ENCODE assay signal across 19 cellular contexts in genomic region chr5:90193185-90193822, GRCh38.
A peak's percentile ranks its signal among the peaks of the same experiment; 100 is the strongest.
DNase-seq lines count a peak whose midpoint lies in the region; ATAC-seq, FAIRE-seq and TF ChIP-seq lines count a peak whose summit lies in the region.
"Had no signal": no experiment of that assay in that cellular context is flagged by ENCODE, and none has a peak within 500 bp of the region (broad histone marks: within the 10 kb centered on the region; RNA-seq: fewer than 3 reads in every experiment).

No MANE protein-coding gene starts in this region.

- no peaks in the 10 kb centered on the region for H3K27me3 Mint-ChIP-seq in H9 (ENCODE audit: low read depth)
- H3K27me3 Mint-ChIP-seq: CD4-positive, CD25-positive, alpha-beta regulatory T cell had no signal

- H4K91ac ChIP-seq in H9 (ENCODE audit: insufficient read length, low read depth, low read length) (no peak overlapping the region), H1 (replicated peaks; ENCODE audit: insufficient read length, low read length) (no peak overlapping the region)

- CTCF ChIA-PET in A673 (lab: Charles Lee) = no interaction called here
- CTCF ChIA-PET in H1 (lab: Charles Lee; ENCODE audit: partially characterized antibody) = interaction anchor here (0.6 to 1.6 kb wide), 2 partner anchors 190 to 411 kb away, joined by 3 to 5 read pairs; no protein-coding TSS in a partner anchor

- H2BK15ac ChIP-seq in H9 (ENCODE audit: low read depth, low read length) (no peak overlapping the region), H1 (ENCODE audit: low read length) (no peak overlapping the region)

- H2BK20ac ChIP-seq in H9 (ENCODE audit: low read depth, low read length, poor library complexity, severe bottlenecking) = no peak overlapping the region
- H2BK20ac ChIP-seq in H1 (ENCODE audit: low read length) = no peak overlapping the region

- FAIRE-seq in H1 (lab: Jason Lieb, UNC) (no peak), pancreas (lab: Jason Lieb, UNC) (no peak)
- FAIRE-seq: G401.6, GM12891, H54, K562 had no signal

- ATAC-seq in pancreas = peak; percentile 55 to 77 (median 72)
- ATAC-seq in GM19397 (IDR thresholded peaks at IDR 0.05; ENCODE audit: unreplicated experiment) = no peak
- ATAC-seq: K562 had no signal

- H3K4me3 ChIP-seq in A673 (ENCODE audit: low read depth, low read length, poor library complexity, severe bottlenecking) = no peak overlapping the region
- H3K4me3 ChIP-seq in H1 (ENCODE audit: extremely low read depth in 1 of 4, insufficient read depth in 2 of 4, low read depth in 3 of 4, low read length in 4 of 4) = no peak overlapping the region
- H3K4me3 ChIP-seq in pancreas = no peak overlapping the region
- no peak overlapping the region for H3K4me3 ChIP-seq in H7 (ENCODE audit: insufficient read depth, low read depth, low read length)
- H3K4me3 ChIP-seq: BLaER1 treated with 17β-estradiol and CSF1 and Interleukin-3, amounts not matched to agents 10 nM and 100 nM; K562 had no signal

- no peak overlapping the region for H3K27ac ChIP-seq in A673 (ENCODE audit: low read depth, low read length, poor library complexity, severe bottlenecking)
- H3K27ac ChIP-seq in H9 (ENCODE audit: insufficient read length, low read depth, low read length) = no peak overlapping the region
- no peak overlapping the region for H3K27ac ChIP-seq in H1 (ENCODE audit: low read depth, low read length)
- no peak overlapping the region for H3K27ac ChIP-seq in pancreas
- H3K27ac ChIP-seq: 22Rv1; BLaER1 treated with 17β-estradiol and CSF1 and Interleukin-3, amounts not matched to agents 10 nM and 100 nM had no signal

- H3K18ac ChIP-seq in H9 (ENCODE audit: insufficient read length, low read depth, low read length) (no peak overlapping the region), H1 (ENCODE audit: extremely low read depth, low read length) (no peak overlapping the region)

- H4K20me1 ChIP-seq in H9 (ENCODE audit: control insufficient read depth, insufficient read depth, insufficient read length) (no peaks in the 10 kb centered on the region), H1 (replicated peaks in 1 of 2; ENCODE audit: control insufficient read depth in 1 of 2, insufficient read depth in 2 of 2, low read length in 2 of 2) (no peaks in the 10 kb centered on the region)
- H4K20me1 ChIP-seq: BLaER1 treated with 17β-estradiol and CSF1 and Interleukin-3, amounts not matched to agents 10 nM and 100 nM had no signal

- H2BK12ac ChIP-seq in H9 (ENCODE audit: insufficient read length, low read depth, low read length) = no peak overlapping the region
- H2BK12ac ChIP-seq in H1 (ENCODE audit: low read depth, low read length) = no peak overlapping the region; the same call in 1 of the 2 replicates

- POLR2A ChIA-PET in A673 (lab: Charles Lee; ENCODE audit: low non-redundant PET) = no interaction called here
- POLR2A ChIA-PET in H1 (lab: Charles Lee; ENCODE audit: partially characterized antibody) = interaction anchor here (0.6 to 1.1 kb wide), 2 partner anchors 15 to 211 kb away, joined by 3 to 4 read pairs; no protein-coding TSS in a partner anchor

- WGBS in H9 (ENCODE audit: extremely low coverage, insufficient read length, low lambda C conversion rate) = no CpG with 5 or more reads among the region's 2 CpGs
- 88% methylated on average over 1 of the region's 2 CpGs; no CpG with 5 or more reads in 1 of the 2 experiments for WGBS in H1 (ENCODE audit: extremely low coverage in 1 of 2, insufficient coverage in 1 of 2, insufficient read length in 1 of 2, insufficient replicate concordance in 2 of 2, low coverage in 1 of 2, low lambda C conversion rate in 2 of 2, missing lambda C conversion rate in 1 of 2), 2 experiments
- WGBS in pancreas, 2 donors = 57 to 67% methylated on average over 2 of the region's 2 CpGs

- H3K23me2 ChIP-seq in H9 (ENCODE audit: insufficient read length, low read depth, low read length, poor library complexity, severe bottlenecking) (no peaks in the 10 kb centered on the region), H1 (ENCODE audit: low read depth, low read length) (no peaks in the 10 kb centered on the region)

- peak; percentile 37; the same call in 1 of the 2 replicates for TF ChIP-seq CTCF in A673 (conservative IDR thresholded peaks at IDR 0.05; ENCODE audit: low read depth, low read length)
- TF ChIP-seq CTCF in H9 (conservative IDR thresholded peaks at IDR 0.05) = peak; percentile 31; the same call in 2 of the 3 replicates
- TF ChIP-seq CTCF in H1 (IDR thresholded peaks at IDR 0.05; ENCODE audit: control extremely low read depth in 1 of 3, insufficient read depth in 1 of 3, low read depth in 1 of 3, low read length in 3 of 3) = peak in 1 of 3 experiments; percentile 31; a peak in 2 of 4 replicates
- TF ChIP-seq CTCF in pancreas (IDR thresholded peaks at IDR 0.05) = no peak

- peak; percentile 55 to 67 for TF ChIP-seq RAD21 in H1 (IDR thresholded peaks at IDR 0.05 in 1 of 2, conservative IDR thresholded peaks at IDR 0.05 in 1 of 2; ENCODE audit: low read depth in 2 of 2, low read length in 2 of 2)

- no peaks in the 10 kb centered on the region for H3K79me2 ChIP-seq in H9 (ENCODE audit: insufficient read depth, low read length)
- no peaks in the 10 kb centered on the region for H3K79me2 ChIP-seq in H1 (ENCODE audit: control insufficient read depth in 1 of 2, insufficient read depth in 2 of 2, low read length in 2 of 2)

- H3K23ac ChIP-seq in H9 (ENCODE audit: insufficient read length, low read depth, low read length) (no peak overlapping the region), H1 (ENCODE audit: insufficient read length) (no peak overlapping the region)

- no peak overlapping the region for H3T11ph ChIP-seq in H9 (ENCODE audit: low read length)

- H4K8ac ChIP-seq in H9 (replicated peaks; ENCODE audit: insufficient read length, low read depth, low read length) (no peak overlapping the region), H1 (ENCODE audit: extremely low read depth, insufficient read depth, low read length) (no peak overlapping the region; the same call in 1 of the 2 replicates)

- no peaks in the 10 kb centered on the region; a peak in 1 of 7 replicates for H3K36me3 Mint-ChIP-seq in H9 (ENCODE audit: insufficient read depth in 1 of 3, low read depth in 3 of 3)
- H3K36me3 Mint-ChIP-seq: CD4-positive, CD25-positive, alpha-beta regulatory T cell had no signal

- H2AK5ac ChIP-seq in H9 (ENCODE audit: insufficient read length, low read length) (no peak overlapping the region), H1 (ENCODE audit: low read depth, low read length) (no peak overlapping the region)

- no peak for TF ChIP-seq EP300 in H1 (IDR thresholded peaks at IDR 0.05; ENCODE audit: borderline replicate concordance in 1 of 2, low read depth in 2 of 2, low read length in 2 of 2)

- H3K27me3 ChIP-seq in A673 (replicated peaks; ENCODE audit: insufficient read depth, low read depth, low read length, poor library complexity) (no peaks in the 10 kb centered on the region), H9 (ENCODE audit: insufficient read depth, low read length) (no peaks in the 10 kb centered on the region), H1 (replicated peaks in 1 of 4; ENCODE audit: control insufficient read depth in 3 of 4, extremely low read depth in 1 of 4, insufficient read depth in 3 of 4, low read length in 3 of 4) (no peaks in the 10 kb centered on the region), pancreas (no peaks in the 10 kb centered on the region), H7 (ENCODE audit: control insufficient read depth, insufficient read depth, low read length) (no peaks in the 10 kb centered on the region)
- H3K27me3 ChIP-seq: BLaER1 treated with 17β-estradiol and CSF1 and Interleukin-3, amounts not matched to agents 10 nM and 100 nM had no signal

- no peak overlapping the region for H2BK120ac ChIP-seq in H9 (ENCODE audit: low read depth, low read length, poor library complexity, severe bottlenecking)
- no peak overlapping the region for H2BK120ac ChIP-seq in H1 (replicated peaks; ENCODE audit: low read depth, low read length)

- H3K79me1 ChIP-seq in H9 (ENCODE audit: insufficient read depth, low read depth, low read length, poor library complexity, severe bottlenecking) (peaks cover 2% of the 10 kb centered on the region), H1 (ENCODE audit: low read depth, low read length) (no peaks in the 10 kb centered on the region)

- H4K5ac ChIP-seq in H9 (ENCODE audit: insufficient read length, low read depth, low read length) = no peak overlapping the region
- H4K5ac ChIP-seq in H1 (ENCODE audit: insufficient read length, low read depth, low read length) = no peak overlapping the region

- H3K4me3 Mint-ChIP-seq in H9 = no peak overlapping the region
- H3K4me3 Mint-ChIP-seq: CD4-positive, CD25-positive, alpha-beta regulatory T cell had no signal

- peak; percentile 34 for DNase-seq in A673 (ENCODE audit: low spot score)
- no peak for DNase-seq in H9
- no peak for DNase-seq in H1 (ENCODE audit: low read depth in 1 of 2, low spot score in 2 of 2)
- DNase-seq in pancreas = peak in 4 of 6 donors; percentile 21 to 44 (median 26)
- DNase-seq in NCI-H1694 (lab: John Stamatoyannopoulos, UW) = no peak
- no peak for DNase-seq in NCI-H2171 (lab: John Stamatoyannopoulos, UW)
- DNase-seq in H7 = no peak
- DNase-seq: AML-193; CD4-positive, CD25-positive, alpha-beta regulatory T cell; DMS79 treated with DMSO at 0.1 percent for 48 hours; EL; Karpas-422 had no signal

- no peak for TF ChIP-seq POLR2A in H1 (IDR thresholded peaks at IDR 0.05; ENCODE audit: control extremely low read depth in 1 of 2, low read depth in 2 of 2, low read length in 2 of 2)

- no peak overlapping the region for H3K56ac ChIP-seq in H9 (ENCODE audit: insufficient read length, low read depth, low read length)
- H3K56ac ChIP-seq in H1 (replicated peaks; ENCODE audit: insufficient read length, low read depth, low read length) = no peak overlapping the region

- peaks cover 5 to 8% of the 10 kb centered on the region in 2 experiments for H3K4me1 Mint-ChIP-seq in H9
- H3K4me1 Mint-ChIP-seq: CD4-positive, CD25-positive, alpha-beta regulatory T cell had no signal

- H2AFZ ChIP-seq in H9 (ENCODE audit: low read length) (no peak overlapping the region), H1 (ENCODE audit: low read length) (no peak overlapping the region)

- H3K27ac Mint-ChIP-seq in H9 = peak overlapping the region in 1 of 3 experiments; percentile 49; a peak in 2 of 7 replicates
- H3K27ac Mint-ChIP-seq: CD4-positive, CD25-positive, alpha-beta regulatory T cell had no signal

- H3K9me3 ChIP-seq in A673 (ENCODE audit: low read depth, low read length, poor library complexity, severe bottlenecking) (no peaks in the 10 kb centered on the region), H9 (ENCODE audit: control insufficient read depth, low read depth, low read length) (no peaks in the 10 kb centered on the region), H1 (ENCODE audit: insufficient read depth in 2 of 2, low read depth in 1 of 2, low read length in 1 of 2) (no peaks in the 10 kb centered on the region), pancreas (no peaks in the 10 kb centered on the region)

- no peaks in the 10 kb centered on the region for H3K9me3 Mint-ChIP-seq in H9

- no peaks in the 10 kb centered on the region for H3K4me1 ChIP-seq in A673 (ENCODE audit: insufficient read depth, low read length, poor library complexity, severe bottlenecking)
- H3K4me1 ChIP-seq in H9 (ENCODE audit: insufficient read depth, low read length) = no peaks in the 10 kb centered on the region
- no peaks in the 10 kb centered on the region; a peak in 1 of 7 replicates for H3K4me1 ChIP-seq in H1 (replicated peaks in 1 of 4; ENCODE audit: control insufficient read depth in 3 of 4, insufficient read depth in 4 of 4, low read length in 3 of 4)
- H3K4me1 ChIP-seq in pancreas = no peaks in the 10 kb centered on the region

- intact Hi-C loops in A673 (cut with micrococcal nuclease; ENCODE audit: unreplicated experiment) = no loop called here
- intact Hi-C loops in pancreas (cut with DNase I) = no loop called here

- H2BK5ac ChIP-seq in H9 (ENCODE audit: insufficient read length, low read length) (no peak overlapping the region), H1 (ENCODE audit: low read depth, low read length) (no peak overlapping the region)

- BruUV-seq in A673 (replicated peaks; lab: Mats Ljungman, UMichigan) = no TSS peak

- H3K4me2 ChIP-seq in H9 (ENCODE audit: insufficient read depth, insufficient read length, low read length) (no peak overlapping the region), H1 (ENCODE audit: insufficient read depth in 1 of 2, low read depth in 2 of 2, low read length in 2 of 2) (no peak overlapping the region)
- H3K4me2 ChIP-seq: BLaER1 treated with 17β-estradiol and CSF1 and Interleukin-3, amounts not matched to agents 10 nM and 100 nM had no signal

- H3K9ac ChIP-seq in H9 (ENCODE audit: extremely low read depth, insufficient read length, low read length) (no peak overlapping the region), H1 (replicated peaks in 1 of 4; ENCODE audit: extremely low read depth in 1 of 4, low read depth in 3 of 4, low read length in 3 of 4) (no peak overlapping the region)
- H3K9ac ChIP-seq: BLaER1 treated with 17β-estradiol and CSF1 and Interleukin-3, amounts not matched to agents 10 nM and 100 nM had no signal

- H3K4ac ChIP-seq in H9 (ENCODE audit: low read depth, low read length) = no peak overlapping the region
- no peak overlapping the region for H3K4ac ChIP-seq in H1 (replicated peaks; ENCODE audit: insufficient read length, low read depth, low read length)

- H3K14ac ChIP-seq in H9 (ENCODE audit: insufficient read depth, low read length) (no peak overlapping the region), H1 (ENCODE audit: insufficient read length) (no peak overlapping the region)

- H3K36me3 ChIP-seq in A673 (ENCODE audit: insufficient read depth, low read length, poor library complexity, severe bottlenecking) = no peaks in the 10 kb centered on the region
- H3K36me3 ChIP-seq in H1 (ENCODE audit: control insufficient read depth in 2 of 4, insufficient read depth in 4 of 4, low read length in 3 of 4) = no peaks in the 10 kb centered on the region
- no peaks in the 10 kb centered on the region for H3K36me3 ChIP-seq in pancreas
- H3K36me3 ChIP-seq in H7 (replicated peaks; ENCODE audit: control insufficient read depth, insufficient read depth, low read length) = no peaks in the 10 kb centered on the region
- H3K36me3 ChIP-seq: BLaER1 treated with 17β-estradiol and CSF1 and Interleukin-3, amounts not matched to agents 10 nM and 100 nM had no signal

Comparison
In these comparisons a context has a peak if more than half of its experiments do, and no peak if none do; other contexts are left out.
1. DNase-seq: peak in A673 (single experiment) and pancreas (4 of 6); none in H9 (single experiment), H1 (0 of 2), NCI-H1694 (single experiment), NCI-H2171 (single experiment) and H7 (single experiment).
2. CTCF ChIP-seq: peak in A673 (single experiment) and H9 (single experiment); none in pancreas (0 of 4).